8 cellular contexts compared by ENCODE assay signal in the genomic region with DNA sequence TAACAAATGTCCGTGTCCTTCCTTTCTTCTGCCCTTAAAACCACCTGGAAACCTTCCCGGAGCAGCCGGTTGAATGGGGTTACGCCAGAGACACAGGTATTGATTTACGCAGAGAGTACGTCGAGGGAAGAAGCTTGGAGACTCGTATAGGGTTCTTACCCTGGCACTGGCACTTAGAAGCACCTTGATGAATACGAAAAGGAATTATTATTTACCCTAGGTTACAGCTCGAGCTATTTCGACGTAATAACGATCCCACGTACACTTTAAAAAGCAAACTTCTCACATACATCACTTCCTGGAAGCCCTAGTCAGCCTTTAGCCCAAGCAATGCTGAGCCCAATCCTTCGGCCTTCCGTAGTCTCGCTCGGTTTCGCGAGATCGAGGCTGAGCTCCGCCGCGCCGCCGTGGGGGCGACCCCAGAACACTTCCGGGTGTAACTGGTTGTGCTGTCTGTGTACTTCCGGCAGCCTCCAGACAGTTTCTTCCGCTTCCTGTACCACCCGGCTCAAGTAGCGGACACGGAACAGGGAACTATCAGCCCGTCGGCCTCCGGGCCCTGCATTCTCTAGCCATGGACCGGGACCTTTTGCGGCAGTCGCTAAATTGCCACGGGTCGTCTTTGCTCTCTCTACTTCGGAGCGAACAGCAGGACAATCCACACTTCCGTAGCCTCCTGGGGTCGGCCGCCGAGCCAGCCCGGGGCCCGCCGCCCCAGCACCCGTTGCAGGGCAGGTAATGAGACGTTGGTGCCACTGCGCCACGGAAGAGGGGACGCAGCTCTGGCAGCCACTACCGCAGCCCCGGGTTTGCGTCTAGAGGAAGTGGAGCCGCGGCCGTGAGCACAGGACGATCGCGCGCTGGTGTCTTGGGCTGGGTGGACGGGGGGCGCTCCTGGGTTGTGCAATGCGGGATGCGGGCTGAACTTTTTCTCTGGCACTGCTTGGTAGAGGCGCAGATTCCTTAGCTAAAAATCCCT. TPM values are rescaled to one million over a fixed set of nuclear protein-coding genes. Genes with fewer than 3 reads are reported as not detected.
DNase-seq lines count a peak whose midpoint lies in the region; ATAC-seq, FAIRE-seq and TF ChIP-seq lines count a peak whose summit lies in the region.

A gene with protein sequence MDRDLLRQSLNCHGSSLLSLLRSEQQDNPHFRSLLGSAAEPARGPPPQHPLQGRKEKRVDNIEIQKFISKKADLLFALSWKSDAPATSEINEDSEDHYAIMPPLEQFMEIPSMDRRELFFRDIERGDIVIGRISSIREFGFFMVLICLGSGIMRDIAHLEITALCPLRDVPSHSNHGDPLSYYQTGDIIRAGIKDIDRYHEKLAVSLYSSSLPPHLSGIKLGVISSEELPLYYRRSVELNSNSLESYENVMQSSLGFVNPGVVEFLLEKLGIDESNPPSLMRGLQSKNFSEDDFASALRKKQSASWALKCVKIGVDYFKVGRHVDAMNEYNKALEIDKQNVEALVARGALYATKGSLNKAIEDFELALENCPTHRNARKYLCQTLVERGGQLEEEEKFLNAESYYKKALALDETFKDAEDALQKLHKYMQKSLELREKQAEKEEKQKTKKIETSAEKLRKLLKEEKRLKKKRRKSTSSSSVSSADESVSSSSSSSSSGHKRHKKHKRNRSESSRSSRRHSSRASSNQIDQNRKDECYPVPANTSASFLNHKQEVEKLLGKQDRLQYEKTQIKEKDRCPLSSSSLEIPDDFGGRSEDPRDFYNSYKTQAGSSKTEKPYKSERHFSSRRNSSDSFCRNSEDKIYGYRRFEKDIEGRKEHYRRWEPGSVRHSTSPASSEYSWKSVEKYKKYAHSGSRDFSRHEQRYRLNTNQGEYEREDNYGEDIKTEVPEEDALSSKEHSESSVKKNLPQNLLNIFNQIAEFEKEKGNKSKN (plus strand): TSS at position 476 of the 979 bp plus-strand sequence. CDS start 99 bp downstream, at position 575.

- peak; percentile 40 for FAIRE-seq in HepG2 (lab: Jason Lieb, UNC)

- no peaks in the 10 kb centered on the region for H4K20me1 ChIP-seq in HepG2 (ENCODE audit: insufficient read depth, low read length)

- in situ Hi-C loops in HepG2 (cut with HindIII; ENCODE audit: extremely low pct_ligation_motif_present, low pct_unique_long_range_greater_than_20kb), result loop anchor here (25.0 kb wide), 1 partner anchor 385 kb away; a partner anchor contains a TSS

- ATAC-seq in GM19328 (IDR thresholded peaks at IDR 0.05; ENCODE audit: unreplicated experiment), result peak; percentile 98
- ATAC-seq in HG03520 (IDR thresholded peaks at IDR 0.05; ENCODE audit: unreplicated experiment), result peak; percentile 99
- peak; percentile 99 for ATAC-seq in HepG2

- POLR2A ChIA-PET in HepG2 (lab: Yijun Ruan, JAX), result interaction anchor here (0.8 to 1.8 kb wide), 9 partner anchors 10 to 1039 kb away, joined by 3 to 12 read pairs (median 6); a partner anchor contains a TSS

- DNase-seq in NCI-H748 (lab: John Stamatoyannopoulos, UW; ENCODE audit: unreplicated experiment) (peak; percentile 91), dermis microvascular lymphatic vessel endothelial cell (ENCODE audit: low read depth in 2 of 2) (peak; percentile 91 to 94), HepG2 (ENCODE audit: low spot score) (peak; percentile 93)
- peak; percentile 85 to 91 for DNase-seq in activated CD4-positive, alpha-beta T cell treated with anti-CD3 and anti-CD28 coated beads, Interleukin-2, amount 50 U/mL, for 24 hours (ENCODE audit: low read depth in 1 of 2, low spot score in 1 of 2)
- peak; percentile 93 for DNase-seq in stimulated activated CD4-positive, alpha-beta T cell treated with anti-CD3 and anti-CD28 coated beads, Interleukin-4, amount 100 ng/mL, for 1 hour

- CTCF ChIA-PET in HepG2 (lab: Yijun Ruan, JAX; ENCODE audit: low intra/inter-chr PET ratio, low total read pairs), result no interaction called here

- peak within 1 kb of the TSS; percentile 99 for H2AFZ ChIP-seq in HepG2 (ENCODE audit: low read length)

- TF ChIP-seq CTCF in C4-2B (conservative IDR thresholded peaks at IDR 0.05) (peak; percentile 11; the same call in 1 of the 2 replicates), HepG2 (CRISPR knock-in tag; IDR thresholded peaks at IDR 0.05) (peak; percentile 57)

- TSS peak; percentile 96 for BruUV-seq in HepG2 (replicated peaks; lab: Mats Ljungman, UMichigan)

- H3K4me3 ChIP-seq in HepG2 (replicated peaks in 1 of 3; ENCODE audit: insufficient read depth in 1 of 3, low read depth in 2 of 3, low read length in 3 of 3), result peak within 1 kb of the TSS; percentile 84 to 100 (median 89)

- peaks cover 2 to 21% of the 10 kb centered on the region in 2 experiments; a peak in 4 of 5 replicates for H3K36me3 ChIP-seq in HepG2 (replicated peaks in 1 of 2; ENCODE audit: control insufficient read depth in 1 of 2, insufficient read depth in 2 of 2, low read length in 2 of 2)

- no peak for TF ChIP-seq EP300 in HepG2 (IDR thresholded peaks at IDR 0.05; ENCODE audit: low read depth in 2 of 2, low read length in 2 of 2)
- no peak; the same call in none of the 2 replicates for TF ChIP-seq EP300 in HepG2 (CRISPR knock-in tag; IDR thresholded peaks at IDR 0.05; ENCODE audit: borderline replicate concordance)

- TF ChIP-seq RAD21 in HepG2 (CRISPR knock-in tag; IDR thresholded peaks at IDR 0.05), result peak; percentile 46; the same call in 1 of the 2 replicates

- H3K4me2 ChIP-seq in HepG2 (ENCODE audit: low read depth, low read length), result peak within 1 kb of the TSS; percentile 91

- intact Hi-C loops in HepG2 (cut with micrococcal nuclease; ENCODE audit: unreplicated experiment), result loop anchor here (1.0 to 10.0 kb wide), 2 partner anchors 310 to 383 kb away; a partner anchor contains a TSS

- H3K9me3 ChIP-seq in HepG2 (ENCODE audit: low read length), result no peaks in the 10 kb centered on the region

- peaks cover 18% of the 10 kb centered on the region for H3K4me1 ChIP-seq in HepG2 (ENCODE audit: insufficient read depth, low read length)

- no peaks in the 10 kb centered on the region; a peak in 1 of 5 replicates for H3K27me3 ChIP-seq in HepG2 (ENCODE audit: control insufficient read depth in 1 of 2, insufficient read depth in 2 of 2, low read length in 2 of 2)

- H3K9ac ChIP-seq in HepG2 (ENCODE audit: insufficient read depth, low read depth, low read length), result peak within 1 kb of the TSS; percentile 85

- whole genome bisulfite sequencing in HepG2 (ENCODE audit: low lambda C conversion rate), result 7% methylated on average over 29 of the region's 70 CpGs

- H3K27ac ChIP-seq in C4-2B, result peak within 1 kb of the TSS; percentile 85
- peak within 1 kb of the TSS; percentile 88 for H3K27ac ChIP-seq in HepG2 (ENCODE audit: extremely low read length, insufficient read depth, low read length)

- H3K79me2 ChIP-seq in HepG2 (ENCODE audit: insufficient read depth, low read length), result peaks cover 14% of the 10 kb centered on the region

- peak; percentile 81 to 90 for TF ChIP-seq POLR2A in HepG2 (IDR thresholded peaks at IDR 0.05; ENCODE audit: insufficient read depth in 1 of 2, low read depth in 2 of 2, low read length in 2 of 2)

TF ChIP-seq in HepG2, 621 proteins besides CTCF, POLR2A, EP300 and RAD21 (continues in another document):
- TF ChIP-seq, protein P1, sequence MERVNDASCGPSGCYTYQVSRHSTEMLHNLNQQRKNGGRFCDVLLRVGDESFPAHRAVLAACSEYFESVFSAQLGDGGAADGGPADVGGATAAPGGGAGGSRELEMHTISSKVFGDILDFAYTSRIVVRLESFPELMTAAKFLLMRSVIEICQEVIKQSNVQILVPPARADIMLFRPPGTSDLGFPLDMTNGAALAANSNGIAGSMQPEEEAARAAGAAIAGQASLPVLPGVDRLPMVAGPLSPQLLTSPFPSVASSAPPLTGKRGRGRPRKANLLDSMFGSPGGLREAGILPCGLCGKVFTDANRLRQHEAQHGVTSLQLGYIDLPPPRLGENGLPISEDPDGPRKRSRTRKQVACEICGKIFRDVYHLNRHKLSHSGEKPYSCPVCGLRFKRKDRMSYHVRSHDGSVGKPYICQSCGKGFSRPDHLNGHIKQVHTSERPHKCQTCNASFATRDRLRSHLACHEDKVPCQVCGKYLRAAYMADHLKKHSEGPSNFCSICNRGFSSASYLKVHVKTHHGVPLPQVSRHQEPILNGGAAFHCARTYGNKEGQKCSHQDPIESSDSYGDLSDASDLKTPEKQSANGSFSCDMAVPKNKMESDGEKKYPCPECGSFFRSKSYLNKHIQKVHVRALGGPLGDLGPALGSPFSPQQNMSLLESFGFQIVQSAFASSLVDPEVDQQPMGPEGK (CRISPR knock-in tag; IDR thresholded peaks at IDR 0.05), result peak; percentile 85
- TF ChIP-seq ZNF75D (CRISPR knock-in tag; IDR thresholded peaks at IDR 0.05; ENCODE audit: borderline replicate concordance) (no peak), JUNB (CRISPR knock-in tag; IDR thresholded peaks at IDR 0.05; ENCODE audit: borderline replicate concordance) (no peak)

RNA-seq across cellular contexts. Expression of the gene that starts here (rescaled TPM):
- 17.2 and 22.1 TPM in 2 replicates for total RNA-seq in dermis microvascular lymphatic vessel endothelial cell
- 26.3 and 35.9 TPM in 2 replicates for total RNA-seq in HepG2 (2016; rRNA removed; fragmentation: Illumina TruSeq; extraction: Trizol)
- total RNA-seq in HepG2 (2016; cell fraction: cytosol; rRNA removed; fragmentation: Illumina TruSeq; extraction: Trizol; ENCODE audit: low read depth), result 2.7 and 3.8 TPM in 2 replicates
- 23.5 and 37.8 TPM in 2 replicates for total RNA-seq in HepG2 (2016; cell fraction: insoluble cytoplasmic fraction; rRNA removed; fragmentation: Illumina TruSeq; extraction: Trizol)
- 7.2 and 8.9 TPM in 2 replicates for total RNA-seq in HepG2 (2016; cell fraction: membrane; rRNA removed; fragmentation: Illumina TruSeq; extraction: Trizol)
- total RNA-seq in HepG2 (2016; cell fraction: nucleus; rRNA removed; fragmentation: Illumina TruSeq; extraction: Trizol), result 64.5 and 65.2 TPM in 2 replicates
- polyA plus RNA-seq in HepG2 (2011; rRNA removed), result 18.8 and 28.1 TPM in 2 replicates
- 13.6 and 19.3 TPM in 2 replicates for polyA plus RNA-seq in HepG2 (2011; cell fraction: cytosol; rRNA removed)
- 23.7 and 24.7 TPM in 2 replicates for polyA plus RNA-seq in HepG2 (2011; cell fraction: nucleus; rRNA removed)
- 21.5 and 23.5 TPM in 2 replicates for polyA plus RNA-seq in HepG2 (2012)
- 1.6 and 2.8 TPM in 2 replicates for polyA plus RNA-seq in HepG2 (2016; cell fraction: cytosol; fragmentation: Illumina TruSeq; extraction: Trizol; ENCODE audit: low read depth)
- 16.4 and 17.9 TPM in 2 replicates for polyA plus RNA-seq in HepG2 (2016; cell fraction: insoluble cytoplasmic fraction; fragmentation: Illumina TruSeq; extraction: Trizol; ENCODE audit: low read depth)
- polyA plus RNA-seq in HepG2 (2016; cell fraction: membrane; fragmentation: Illumina TruSeq; extraction: Trizol; ENCODE audit: low read depth), result 3.4 and 4.4 TPM in 2 replicates
- 48.3 and 52.7 TPM in 2 replicates for polyA plus RNA-seq in HepG2 (2016; cell fraction: nucleus; fragmentation: Illumina TruSeq; extraction: Trizol; ENCODE audit: insufficient read depth, low read depth)
- 33.6 and 39.7 TPM in 2 replicates for polyA minus RNA-seq in HepG2 (2011; rRNA and poly(A)+ RNA removed; ENCODE audit: low replicate concordance)
- polyA minus RNA-seq in HepG2 (2011; cell fraction: cytosol; rRNA and poly(A)+ RNA removed), result 17.1 and 30.7 TPM in 2 replicates
- polyA minus RNA-seq in HepG2 (2011; cell fraction: nucleus; rRNA and poly(A)+ RNA removed), result 115 and 117 TPM in 2 replicates

Comparison
In these comparisons a context has a peak if more than half of its experiments do, and no peak if none do; other contexts are left out.
1. Peak in every context shown above with its lines: DNase-seq, ATAC-seq, H3K4me3 ChIP-seq and H3K27ac ChIP-seq.